ENCODE assay signal across 33 cellular contexts in the genomic region with DNA sequence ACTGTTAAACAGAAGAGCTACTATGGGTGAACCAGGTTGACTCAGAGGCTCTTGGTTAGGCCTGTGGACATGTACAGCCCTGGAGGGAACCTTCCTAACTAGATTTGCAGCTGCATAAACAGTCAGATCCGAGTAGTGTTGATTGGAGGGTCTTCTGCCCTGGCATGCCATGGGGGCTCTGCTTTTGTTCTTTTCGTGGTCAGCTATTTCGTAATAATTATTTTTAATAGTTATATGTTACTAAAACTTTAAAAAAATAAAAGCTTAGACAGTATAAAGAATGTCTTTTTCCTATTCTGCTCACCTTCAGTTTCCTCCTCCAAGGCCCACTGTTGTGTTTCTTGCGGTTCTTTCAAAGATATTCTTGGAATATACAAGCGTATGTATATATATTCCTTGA.
"Had no signal": no experiment of that assay in that cellular context is flagged by ENCODE, and none has a peak within 500 bp of the region (broad histone marks: within the 10 kb centered on the region; RNA-seq: fewer than 3 reads in every experiment).

No MANE protein-coding gene starts in this region.

- ATAC-seq: activated naive CD4-positive, alpha-beta T cell treated with anti-CD3 and anti-CD28 coated beads, Interleukin-2, amount 50 U/mL, for 72 hours; activated naive CD8-positive, alpha-beta T cell treated with anti-CD3 and anti-CD28 coated beads, Interleukin-2, amount 50 U/mL, for 24 hours; activated T-cell treated with anti-CD3 and anti-CD28 coated beads, Interleukin-2, amount 50 U/mL, for 4 hours; activated T-cell treated with anti-CD3 and anti-CD28 coated beads, Interleukin-2, amount 50 U/mL, for 72 hours; activated T-helper 17 cell treated with anti-CD3 and anti-CD28 coated beads, Interleukin-2, amount 50 U/mL, for 72 hours; body of pancreas had no signal

- H3K27ac ChIP-seq: adrenal gland, ascending aorta, body of pancreas, brain microvascular endothelial cell, breast epithelium, cardiac muscle cell had no signal

- H3K27me3 ChIP-seq: adrenal gland, ascending aorta, body of pancreas, brain microvascular endothelial cell, breast epithelium, cardiac muscle cell had no signal

- FAIRE-seq: astrocyte, bronchial epithelial cell had no signal

- DNase-seq: activated effector memory CD4-positive, alpha-beta T cell treated with anti-CD3 and anti-CD28 coated beads, Interleukin-2, amount 50 U/mL, for 16 hours; activated effector memory CD4-positive, alpha-beta T cell treated with Interleukin-2 at 50 U/mL for 16 hours; activated gamma-delta T cell; activated gamma-delta T cell treated with Interleukin-2 at 50 U/mL for 16 hours; activated naive CD4-positive, alpha-beta T cell; activated naive CD4-positive, alpha-beta T cell treated with anti-CD3 and anti-CD28 coated beads for 36 hours; activated naive CD4-positive, alpha-beta T cell treated with anti-CD3 and anti-CD28 coated beads, Interleukin-2, amount 10 ng/mL, durations not matched to agents 7 days and 5 days; activated naive CD4-positive, alpha-beta T cell treated with anti-CD3 and anti-CD28 coated beads, Interleukin-2, amount 50 U/mL, for 16 hours; activated naive CD4-positive, alpha-beta T cell treated with Interleukin-2 at 50 U/mL for 16 hours; activated naive CD8-positive, alpha-beta T cell treated with anti-CD3 and anti-CD28 coated beads for 36 hours; activated naive CD8-positive, alpha-beta T cell treated with anti-CD3 and anti-CD28 coated beads, Interleukin-2, amount 10 ng/mL, durations not matched to agents 7 days and 5 days; activated naive CD8-positive, alpha-beta T cell treated with anti-CD3 and anti-CD28 coated beads, Interleukin-2, amount 50 U/mL, for 24 hours; activated T-cell treated with anti-CD3 and anti-CD28 coated beads, Interleukin-2, amount 50 U/mL, for 24 hours; activated T-cell treated with anti-CD3 and anti-CD28 coated beads, Interleukin-2, amount 50 U/mL, for 4 hours; activated T-cell treated with anti-CD3 and anti-CD28 coated beads, Interleukin-2, amount 50 U/mL, for 48 hours; activated T-cell treated with anti-CD3 and anti-CD28 coated beads, Interleukin-2, amount 50 U/mL, for 72 hours; adrenal gland; amniotic stem cell; amygdala; anterior cingulate cortex; aorta; body of pancreas; brain microvascular endothelial cell; caudate nucleus; central memory CD4-positive, alpha-beta T cell; cerebellar nuclear complex had no signal

- H3K4me1 ChIP-seq: body of pancreas, breast epithelium had no signal

- H3K36me3 ChIP-seq: brain microvascular endothelial cell, cardiac muscle cell had no signal

- H3K9me3 ChIP-seq: adrenal gland, ascending aorta, body of pancreas, breast epithelium had no signal

- H3K4me3 ChIP-seq: adrenal gland, ascending aorta, body of pancreas, breast epithelium, cardiac muscle cell had no signal
